ENCODE assay signal across 8 cellular contexts in the genomic region with DNA sequence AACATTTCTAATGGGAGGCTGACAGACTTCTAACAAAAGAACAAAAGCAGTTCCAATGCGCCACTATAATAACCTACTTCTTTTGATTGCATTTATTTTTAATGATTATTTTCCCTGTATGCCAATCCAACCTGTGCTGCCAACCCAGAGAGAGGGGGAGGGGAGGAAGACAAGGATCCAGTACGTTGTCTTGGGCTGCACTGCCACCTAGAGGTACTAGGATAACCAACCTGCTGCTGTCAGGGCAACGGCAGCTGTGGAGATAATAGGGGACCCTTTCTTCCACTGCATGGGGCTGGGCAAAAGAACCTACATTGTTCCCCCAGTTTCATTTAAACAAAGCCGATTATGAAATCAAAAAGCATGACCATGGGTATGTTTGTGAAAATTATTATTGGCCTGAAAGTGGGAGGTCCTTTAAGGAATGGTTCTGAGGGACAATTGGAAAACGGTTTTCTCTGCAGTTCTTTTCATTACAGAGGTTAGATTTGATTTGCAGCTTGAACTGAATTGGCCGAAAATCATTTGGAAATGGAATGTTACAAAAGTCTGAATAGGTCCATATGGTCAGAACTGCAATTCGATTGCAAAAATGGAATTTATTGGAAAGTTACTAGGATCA.
DNase-seq lines count a peak whose midpoint lies in the region; ATAC-seq, FAIRE-seq and TF ChIP-seq lines count a peak whose summit lies in the region.

No MANE protein-coding gene starts in this region.

- peaks cover 0 to 8% (median 0%) of the 10 kb centered on the region in 5 experiments for H3K9me3 Mint-ChIP-seq in brain

- peak; percentile 93 for ATAC-seq in HG02678 (IDR thresholded peaks at IDR 0.05; ENCODE audit: unreplicated experiment)

- H3K4me1 Mint-ChIP-seq in brain, result peaks cover 43% of the 10 kb centered on the region

- peak; percentile 45 for DNase-seq in GM13977 (ENCODE audit: low spot score)
- peak; percentile 71 for DNase-seq in NB4 (ENCODE audit: low read depth)
- DNase-seq in SJCRH30, result peak; percentile 84 to 96
- peak; percentile 70 for DNase-seq in iris pigment epithelial cell (ENCODE audit: low read depth)
- DNase-seq in stimulated activated CD4-positive, alpha-beta T cell treated with anti-CD3 and anti-CD28 coated beads, Interleukin-15, amount 100 ng/mL, for 48 hours (ENCODE audit: low read depth in 2 of 2), result peak; percentile 25 to 42

- peak overlapping the region in 3 of 5 experiments; percentile 42 to 85 (median 68) for H3K27ac Mint-ChIP-seq in brain

- H3K27me3 Mint-ChIP-seq in brain, result peaks cover 3% of the 10 kb centered on the region

- H3K9me3 ChIP-seq in SJCRH30 (replicated peaks), result no peaks in the 10 kb centered on the region

- in situ Hi-C loops in GM13977 (cut with MboI; ENCODE audit: low pct_unique_long_range_greater_than_20kb, low sequenced_read_pairs, unreplicated experiment), result no loop called here

- no peaks in the 10 kb centered on the region for H3K36me3 ChIP-seq in SJCRH30

- H3K36me3 Mint-ChIP-seq in brain, result no peaks in the 10 kb centered on the region

- TF ChIP-seq CTCF in GM13977 (IDR thresholded peaks at IDR 0.05; ENCODE audit: extremely low read depth, insufficient read depth, missing control alignments) (peak; percentile 81), NB4 (IDR thresholded peaks at IDR 0.05; ENCODE audit: low read depth, low read length) (peak; percentile 71), brain (conservative IDR thresholded peaks at IDR 0.05) (peak; percentile 96)

- FAIRE-seq in A204.1 (lab: Jason Lieb, UNC), result peak; percentile 32

- H3K27ac ChIP-seq in SJCRH30, result no peak overlapping the region

- no peak for TF ChIP-seq POLR2A in NB4 (IDR thresholded peaks at IDR 0.05; ENCODE audit: extremely low read depth, insufficient read length)

- H3K4me1 ChIP-seq in SJCRH30, result no peaks in the 10 kb centered on the region

- no peak overlapping the region for H3K4me3 ChIP-seq in NB4 (ENCODE audit: low read depth, low read length)
- no peak overlapping the region for H3K4me3 ChIP-seq in SJCRH30

- no peaks in the 10 kb centered on the region for H3K27me3 ChIP-seq in SJCRH30

- peak overlapping the region in 2 of 5 experiments; percentile 15 to 31 for H3K4me3 Mint-ChIP-seq in brain

Comparison
In these comparisons a context has a peak if more than half of its experiments do, and no peak if none do; other contexts are left out.
1. DNase-seq: peak in every context shown above with its lines; median percentile 90 in SJCRH30; 71 in NB4; 70 in iris pigment epithelial cell; 45 in GM13977; 34 in stimulated activated CD4-positive, alpha-beta T cell treated with anti-CD3 and anti-CD28 coated beads, Interleukin-15, amount 100 ng/mL, for 48 hours.